Comparison of ENCODE assay signal across 21 cellular contexts in the genomic region with DNA sequence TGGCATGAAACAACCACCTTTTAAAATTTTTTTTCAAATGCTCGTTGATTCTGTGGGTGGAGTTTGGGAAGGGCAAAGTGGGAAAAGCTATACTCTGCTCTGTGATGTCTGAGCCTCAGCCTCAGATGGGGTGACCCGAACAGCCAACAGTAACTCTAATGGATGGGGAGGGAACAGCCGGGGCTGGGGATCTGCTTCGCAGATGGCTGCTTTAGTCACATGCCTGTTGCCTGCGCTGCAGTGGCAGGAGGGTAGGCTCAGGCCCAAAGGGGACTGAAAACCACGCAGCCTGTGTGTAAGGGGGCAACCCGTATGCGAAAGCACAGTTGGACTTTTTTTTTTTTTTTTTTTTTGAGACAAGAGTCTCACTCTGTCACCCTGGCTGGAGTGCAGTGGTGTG.
"Had no signal": no experiment of that assay in that cellular context is flagged by ENCODE, and none has a peak within 500 bp of the region (broad histone marks: within the 10 kb centered on the region; RNA-seq: fewer than 3 reads in every experiment).

No MANE protein-coding gene starts in this region.

- DNase-seq: activated CD4-positive, alpha-beta T cell treated with anti-CD3 and anti-CD28 coated beads, Interleukin-2, amount 10 ng/mL, durations not matched to agents 7 days and 5 days; activated CD8-positive, alpha-beta memory T cell treated with anti-CD3 and anti-CD28 coated beads, Interleukin-2, amount 50 U/mL, for 48 hours; activated gamma-delta T cell; activated T-cell treated with anti-CD3 and anti-CD28 coated beads, Interleukin-2, amount 50 U/mL, for 72 hours; amniotic stem cell; central memory CD4-positive, alpha-beta T cell; effector CD4-positive, alpha-beta T cell; kidney; left lung; naive thymus-derived CD4-positive, alpha-beta T cell; stimulated activated CD4-positive, alpha-beta T cell treated with anti-CD3 and anti-CD28 coated beads, Interleukin-15, amount 100 ng/mL, for 24 hours; stimulated activated CD4-positive, alpha-beta T cell treated with anti-CD3 and anti-CD28 coated beads, Interleukin-4, amount 100 ng/mL, for 1 hour; stimulated activated naive B cell treated with anti-CD40 and anti-IgM and Interleukin-4, amounts not matched to agents 10 μg/mL and 1 μg/mL and 100 μg/mL, for 72 hours; uterus had no signal

- ATAC-seq: activated T-cell treated with anti-CD3 and anti-CD28 coated beads, Interleukin-2, amount 50 U/mL, for 72 hours; body of pancreas; mucosa of descending colon; naive thymus-derived CD4-positive, alpha-beta T cell; stimulated activated naive B cell treated with anti-CD40 and anti-IgM and Interleukin-4, amounts not matched to agents 10 μg/mL and 1 μg/mL and 100 μg/mL, for 72 hours had no signal

- H3K4me3 Mint-ChIP-seq: activated CD4-positive, alpha-beta T cell treated with anti-CD3 and anti-CD28 coated beads, Interleukin-2, amount 10 ng/mL, durations not matched to agents 7 days and 5 days; activated naive CD8-positive, alpha-beta T cell; activated T-cell treated with anti-CD3 and anti-CD28 coated beads, Interleukin-2, amount 50 U/mL, for 72 hours; memory B cell; naive thymus-derived CD4-positive, alpha-beta T cell; stimulated activated naive B cell treated with anti-CD40 and anti-IgM and Interleukin-4, amounts not matched to agents 10 μg/mL and 1 μg/mL and 100 μg/mL, for 72 hours had no signal

- H3K27ac ChIP-seq: coronary artery, esophagus muscularis mucosa, skin epidermis, uterus had no signal

- H3K27ac Mint-ChIP-seq: activated CD4-positive, alpha-beta T cell treated with anti-CD3 and anti-CD28 coated beads, Interleukin-2, amount 10 ng/mL, durations not matched to agents 7 days and 5 days; activated naive CD8-positive, alpha-beta T cell; activated T-cell treated with anti-CD3 and anti-CD28 coated beads, Interleukin-2, amount 50 U/mL, for 72 hours; memory B cell; stimulated activated naive B cell treated with anti-CD40 and anti-IgM and Interleukin-4, amounts not matched to agents 10 μg/mL and 1 μg/mL and 100 μg/mL, for 72 hours had no signal

- H3K9me3 Mint-ChIP-seq: activated CD4-positive, alpha-beta T cell treated with anti-CD3 and anti-CD28 coated beads, Interleukin-2, amount 10 ng/mL, durations not matched to agents 7 days and 5 days; activated T-cell treated with anti-CD3 and anti-CD28 coated beads, Interleukin-2, amount 50 U/mL, for 72 hours; memory B cell; stimulated activated naive B cell treated with anti-CD40 and anti-IgM and Interleukin-4, amounts not matched to agents 10 μg/mL and 1 μg/mL and 100 μg/mL, for 72 hours had no signal

- H3K27me3 Mint-ChIP-seq: activated CD4-positive, alpha-beta T cell treated with anti-CD3 and anti-CD28 coated beads, Interleukin-2, amount 10 ng/mL, durations not matched to agents 7 days and 5 days; activated naive CD8-positive, alpha-beta T cell; memory B cell; naive thymus-derived CD4-positive, alpha-beta T cell; stimulated activated naive B cell treated with anti-CD40 and anti-IgM and Interleukin-4, amounts not matched to agents 10 μg/mL and 1 μg/mL and 100 μg/mL, for 72 hours had no signal

- H3K36me3 Mint-ChIP-seq: activated naive CD8-positive, alpha-beta T cell; memory B cell; stimulated activated naive B cell treated with anti-CD40 and anti-IgM and Interleukin-4, amounts not matched to agents 10 μg/mL and 1 μg/mL and 100 μg/mL, for 72 hours had no signal
